In the genomic region with DNA sequence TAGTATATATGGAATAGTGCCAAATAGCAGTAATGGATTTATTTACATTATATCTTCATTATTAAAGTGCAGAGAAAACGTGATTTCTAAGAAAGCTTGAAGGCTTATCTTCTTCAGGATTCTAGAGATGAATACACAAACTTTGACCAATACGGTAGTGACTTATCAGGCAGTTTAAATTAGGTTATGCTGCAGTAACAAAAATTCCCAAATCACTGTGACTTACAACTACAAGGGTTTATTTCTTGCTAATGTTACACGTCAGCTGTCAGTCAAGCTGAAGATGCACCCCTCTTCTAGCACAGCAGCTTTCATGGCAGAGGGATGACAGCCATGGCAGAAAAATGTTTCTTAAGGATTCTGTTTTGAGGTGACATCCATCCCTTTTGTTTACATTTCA, we compare ENCODE assay signal across 24 cellular contexts.
"Had no signal": no experiment of that assay in that cellular context is flagged by ENCODE, and none has a peak within 500 bp of the region (broad histone marks: within the 10 kb centered on the region; RNA-seq: fewer than 3 reads in every experiment).

No MANE protein-coding gene starts in this region.

- H3K79me2 ChIP-seq: parathyroid adenoma had no signal

- H3K9ac ChIP-seq: neural progenitor cell, parathyroid adenoma had no signal

- H3K9me3 ChIP-seq: thyroid gland, vagina had no signal

- ATAC-seq: natural killer cell; psoas muscle; right cardiac atrium; stimulated activated effector memory CD8-positive, alpha-beta T cell treated with anti-CD3 and anti-CD28 coated beads, Interleukin-12 subunit alpha, Interleukin-12 subunit beta, amount 100 ng/mL, for 72 hours; stimulated activated naive B cell treated with anti-CD40 and anti-IgM and Interleukin-4, amounts not matched to agents 10 μg/mL and 1 μg/mL and 100 μg/mL, for 72 hours had no signal

- H3K27me3 ChIP-seq: neural progenitor cell, ovary, stomach, thyroid gland, tibial nerve, upper lobe of left lung, vagina had no signal

- H3K36me3 ChIP-seq: neural progenitor cell, ovary, stomach, thoracic aorta, thyroid gland, upper lobe of left lung, vagina had no signal

- H3K4me1 ChIP-seq: neural progenitor cell, parathyroid adenoma, psoas muscle, stomach, upper lobe of left lung, vagina had no signal

- H3K4me2 ChIP-seq: neural progenitor cell had no signal

- H3K4me3 ChIP-seq: neural progenitor cell, ovary, psoas muscle, stomach, thoracic aorta, thyroid gland, tibial nerve, upper lobe of left lung, vagina had no signal

- FAIRE-seq: small intestine, urothelium cell line had no signal

- DNase-seq: natural killer cell; occipital lobe; ovary; posterior cingulate gyrus; psoas muscle; right cardiac atrium; small intestine; stimulated activated CD4-positive, alpha-beta T cell treated with anti-CD3 and anti-CD28 coated beads, Interleukin-15, amount 100 ng/mL, for 24 hours; stimulated activated CD4-positive, alpha-beta T cell treated with anti-CD3 and anti-CD28 coated beads, Interleukin-2, amount 100 ng/mL, for 24 hours; stimulated activated CD4-positive, alpha-beta T cell treated with anti-CD3 and anti-CD28 coated beads, Interleukin-2, amount 100 ng/mL, for 48 hours; stimulated activated CD4-positive, alpha-beta T cell treated with anti-CD3 and anti-CD28 coated beads, Interleukin-4, amount 100 ng/mL, for 24 hours; stimulated activated naive B cell treated with anti-CD40 and anti-IgM and Interleukin-4, amounts not matched to agents 10 μg/mL and 1 μg/mL and 100 μg/mL, for 72 hours; stimulated activated naive CD4-positive, alpha-beta T cell treated with Interleukin-2 at 50 U/mL for 16 hours; stomach; thyroid gland; trophoblast cell; upper lobe of left lung had no signal

- H3K27ac ChIP-seq: neural progenitor cell, ovary, parathyroid adenoma, psoas muscle, stomach, thoracic aorta, thyroid gland, tibial nerve, upper lobe of left lung, vagina had no signal

- H2AFZ ChIP-seq: neural progenitor cell, parathyroid adenoma had no signal
